ENCODE assay signal across 10 cellular contexts in the genomic region with DNA sequence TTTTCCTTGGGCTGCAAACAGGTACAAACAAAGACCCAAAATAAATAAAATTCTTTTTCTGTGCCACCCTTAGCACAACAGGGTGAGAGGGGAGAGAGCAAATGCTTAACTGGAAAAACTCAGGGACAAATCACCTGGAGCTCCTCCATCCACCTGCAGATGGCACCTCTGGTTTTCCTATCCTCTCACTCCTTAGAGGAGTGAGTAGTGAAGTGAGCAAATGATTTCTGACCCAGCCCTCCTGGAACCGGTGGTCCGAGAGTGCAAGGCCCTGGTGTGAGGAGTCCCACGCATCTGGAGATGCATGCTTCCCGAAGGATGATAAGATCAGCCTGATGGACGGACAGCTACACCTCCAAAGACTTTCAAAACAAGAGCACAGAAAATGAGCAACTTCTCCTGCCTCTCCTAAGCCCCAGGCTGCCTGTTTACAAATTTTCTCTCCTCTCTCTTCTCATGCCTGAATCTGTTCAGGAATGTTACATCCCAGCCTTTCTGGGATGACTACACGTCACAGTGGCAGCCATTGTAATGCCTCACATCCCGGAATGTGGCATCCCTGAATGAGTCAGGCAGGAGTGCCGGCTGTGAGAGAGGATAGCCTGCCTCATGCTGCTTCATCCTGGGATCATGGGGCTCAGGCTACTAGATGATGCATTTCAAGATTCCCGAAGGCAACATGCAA.
DNase-seq lines count a peak whose midpoint lies in the region; ATAC-seq and TF ChIP-seq lines count a peak whose summit lies in the region.
"Had no signal": no experiment of that assay in that cellular context is flagged by ENCODE, and none has a peak within 500 bp of the region (broad histone marks: within the 10 kb centered on the region; RNA-seq: fewer than 3 reads in every experiment).

No MANE protein-coding gene starts in this region.

- no peaks in the 10 kb centered on the region for H3K9me3 ChIP-seq in RWPE2 (ENCODE audit: severe bottlenecking)
- no peaks in the 10 kb centered on the region for H3K9me3 ChIP-seq in fibroblast of lung (ENCODE audit: control insufficient read depth, insufficient read depth, low read depth, low read length)

- TF ChIP-seq CTCF in GM12873 (IDR thresholded peaks at IDR 0.05; ENCODE audit: insufficient read depth, low read depth, low read length, missing control alignments) (peak; percentile 3), RWPE2 (IDR thresholded peaks at IDR 0.05; ENCODE audit: poor library complexity, severe bottlenecking) (peak; percentile 93), fibroblast of lung (conservative IDR thresholded peaks at IDR 0.05 in 1 of 2, IDR thresholded peaks at IDR 0.05 in 1 of 2; ENCODE audit: low read depth in 1 of 2, low read length in 2 of 2) (peak in 1 of 2 donors; percentile 17), progenitor cell of endocrine pancreas (IDR thresholded peaks at IDR 0.05; ENCODE audit: unreplicated experiment) (peak; percentile 46)

- ATAC-seq in RWPE2 (ENCODE audit: low read depth) (peak; percentile 80), HG02759 (IDR thresholded peaks at IDR 0.05; ENCODE audit: unreplicated experiment) (no peak)
- no peak for ATAC-seq in naive thymus-derived CD8-positive, alpha-beta T cell
- ATAC-seq: effector memory CD8-positive, alpha-beta T cell had no signal

- peaks cover 16% of the 10 kb centered on the region for H3K27me3 Mint-ChIP-seq in progenitor cell of endocrine pancreas
- peaks cover 0 to 2% (median 0%) of the 10 kb centered on the region in 5 donors for H3K27me3 Mint-ChIP-seq in naive thymus-derived CD8-positive, alpha-beta T cell
- H3K27me3 Mint-ChIP-seq in activated naive CD4-positive, alpha-beta T cell treated with anti-CD3 and anti-CD28 coated beads for 36 hours (ENCODE audit: low read depth), result peaks cover 10% of the 10 kb centered on the region
- H3K27me3 Mint-ChIP-seq: effector memory CD8-positive, alpha-beta T cell had no signal

- H3K4me1 ChIP-seq in RWPE2 (ENCODE audit: insufficient read depth, poor library complexity, severe bottlenecking) (peaks cover 65% of the 10 kb centered on the region), fibroblast of lung (ENCODE audit: control insufficient read depth, extremely low read depth, insufficient read depth, low read length) (peaks cover 37% of the 10 kb centered on the region)

- no peaks in the 10 kb centered on the region for H3K36me3 Mint-ChIP-seq in progenitor cell of endocrine pancreas (ENCODE audit: insufficient read depth)
- H3K36me3 Mint-ChIP-seq in naive thymus-derived CD8-positive, alpha-beta T cell, result no peaks in the 10 kb centered on the region
- H3K36me3 Mint-ChIP-seq in activated naive CD4-positive, alpha-beta T cell treated with anti-CD3 and anti-CD28 coated beads for 36 hours (ENCODE audit: low read depth), result no peaks in the 10 kb centered on the region

- CTCF ChIA-PET in activated naive CD4-positive, alpha-beta T cell treated with anti-CD3 and anti-CD28 coated beads for 36 hours (lab: Charles Lee), result interaction anchor here (1.6 kb wide), 1 partner anchor 44 kb away, joined by 4 read pairs; no protein-coding TSS in a partner anchor

- DNase-seq in RWPE2 (ENCODE audit: low spot score) (peak; percentile 99), fibroblast of lung (ENCODE audit: low read depth in 2 of 2) (peak; percentile 85 to 99), progenitor cell of endocrine pancreas (ENCODE audit: low spot score, unreplicated experiment) (no peak), SIG-M5 (lab: John Stamatoyannopoulos, UW) (no peak)
- DNase-seq in naive thymus-derived CD8-positive, alpha-beta T cell, result no peak
- no peak for DNase-seq in activated naive CD4-positive, alpha-beta T cell treated with anti-CD3 and anti-CD28 coated beads for 36 hours
- DNase-seq: effector memory CD8-positive, alpha-beta T cell had no signal

- H3K9me3 Mint-ChIP-seq in progenitor cell of endocrine pancreas (ENCODE audit: low read depth), result no peaks in the 10 kb centered on the region
- no peaks in the 10 kb centered on the region for H3K9me3 Mint-ChIP-seq in naive thymus-derived CD8-positive, alpha-beta T cell
- H3K9me3 Mint-ChIP-seq in activated naive CD4-positive, alpha-beta T cell treated with anti-CD3 and anti-CD28 coated beads for 36 hours, result no peaks in the 10 kb centered on the region
- H3K9me3 Mint-ChIP-seq: effector memory CD8-positive, alpha-beta T cell had no signal

- H3K4me3 Mint-ChIP-seq in progenitor cell of endocrine pancreas (ENCODE audit: low read depth), result no peak overlapping the region
- H3K4me3 Mint-ChIP-seq in naive thymus-derived CD8-positive, alpha-beta T cell, result no peak overlapping the region
- H3K4me3 Mint-ChIP-seq in activated naive CD4-positive, alpha-beta T cell treated with anti-CD3 and anti-CD28 coated beads for 36 hours, result no peak overlapping the region
- H3K4me3 Mint-ChIP-seq: effector memory CD8-positive, alpha-beta T cell had no signal

- intact Hi-C loops in activated naive CD4-positive, alpha-beta T cell treated with anti-CD3 and anti-CD28 coated beads for 36 hours (cut with micrococcal nuclease), result loop anchor here (2.0 to 5.0 kb wide), 3 partner anchors 44 to 122 kb away; no protein-coding TSS in a partner anchor

- no peaks in the 10 kb centered on the region for H3K79me2 ChIP-seq in fibroblast of lung (ENCODE audit: control insufficient read depth, insufficient read depth, low read length)

- H3K4me2 ChIP-seq in fibroblast of lung (ENCODE audit: extremely low read depth, insufficient read depth, low read length), result no peak overlapping the region

- H3K27ac ChIP-seq in RWPE2 (ENCODE audit: poor library complexity, severe bottlenecking), result peak overlapping the region; percentile 100
- peak overlapping the region; percentile 87 for H3K27ac ChIP-seq in fibroblast of lung (ENCODE audit: insufficient read depth, low read length)
- H3K27ac ChIP-seq: SK-N-MC had no signal

- H3K36me3 ChIP-seq in RWPE2 (ENCODE audit: low read depth) (no peaks in the 10 kb centered on the region), fibroblast of lung (ENCODE audit: control insufficient read depth, insufficient read depth, low read length) (no peaks in the 10 kb centered on the region)

- H3K27me3 ChIP-seq in RWPE2 (ENCODE audit: insufficient read depth, poor library complexity, severe bottlenecking), result no peaks in the 10 kb centered on the region
- no peaks in the 10 kb centered on the region for H3K27me3 ChIP-seq in fibroblast of lung (ENCODE audit: control insufficient read depth, insufficient read depth, low read length)

- H4K20me1 ChIP-seq in fibroblast of lung (ENCODE audit: control insufficient read depth, extremely low read depth, insufficient read depth, low read length), result no peaks in the 10 kb centered on the region

- POLR2A ChIA-PET in naive thymus-derived CD8-positive, alpha-beta T cell (lab: Charles Lee), result no interaction called here

- no peak overlapping the region for H2AFZ ChIP-seq in fibroblast of lung (ENCODE audit: low read length)

- no peak overlapping the region for H3K27ac Mint-ChIP-seq in progenitor cell of endocrine pancreas
- no peak overlapping the region for H3K27ac Mint-ChIP-seq in naive thymus-derived CD8-positive, alpha-beta T cell
- H3K27ac Mint-ChIP-seq in activated naive CD4-positive, alpha-beta T cell treated with anti-CD3 and anti-CD28 coated beads for 36 hours, result no peak overlapping the region

- H3K4me1 Mint-ChIP-seq in progenitor cell of endocrine pancreas (ENCODE audit: low read depth), result peaks cover 1% of the 10 kb centered on the region
- peaks cover 4 to 13% (median 7%) of the 10 kb centered on the region in 4 donors for H3K4me1 Mint-ChIP-seq in naive thymus-derived CD8-positive, alpha-beta T cell
- H3K4me1 Mint-ChIP-seq in activated naive CD4-positive, alpha-beta T cell treated with anti-CD3 and anti-CD28 coated beads for 36 hours (ENCODE audit: low read depth), result no peaks in the 10 kb centered on the region

- no peak overlapping the region for H3K9ac ChIP-seq in fibroblast of lung (ENCODE audit: insufficient read depth, low read length)

- no peak overlapping the region for H3K4me3 ChIP-seq in RWPE2 (ENCODE audit: severe bottlenecking)
- H3K4me3 ChIP-seq in fibroblast of lung (replicated peaks in 1 of 4; ENCODE audit: control extremely low read depth in 1 of 4, insufficient read depth in 1 of 4, low read depth in 3 of 4, low read length in 4 of 4), result no peak overlapping the region
- H3K4me3 ChIP-seq: SK-N-MC had no signal

Comparison
In these comparisons a context has a peak if more than half of its experiments do, and no peak if none do; other contexts are left out.
1. DNase-seq: peak in RWPE2 (single experiment) and fibroblast of lung (2 of 2); none in progenitor cell of endocrine pancreas (single experiment), SIG-M5 (single experiment), naive thymus-derived CD8-positive, alpha-beta T cell (0 of 10) and activated naive CD4-positive, alpha-beta T cell treated with anti-CD3 and anti-CD28 coated beads for 36 hours (single experiment).